Comparison of ENCODE assay signal across 16 cellular contexts in the genomic region with DNA sequence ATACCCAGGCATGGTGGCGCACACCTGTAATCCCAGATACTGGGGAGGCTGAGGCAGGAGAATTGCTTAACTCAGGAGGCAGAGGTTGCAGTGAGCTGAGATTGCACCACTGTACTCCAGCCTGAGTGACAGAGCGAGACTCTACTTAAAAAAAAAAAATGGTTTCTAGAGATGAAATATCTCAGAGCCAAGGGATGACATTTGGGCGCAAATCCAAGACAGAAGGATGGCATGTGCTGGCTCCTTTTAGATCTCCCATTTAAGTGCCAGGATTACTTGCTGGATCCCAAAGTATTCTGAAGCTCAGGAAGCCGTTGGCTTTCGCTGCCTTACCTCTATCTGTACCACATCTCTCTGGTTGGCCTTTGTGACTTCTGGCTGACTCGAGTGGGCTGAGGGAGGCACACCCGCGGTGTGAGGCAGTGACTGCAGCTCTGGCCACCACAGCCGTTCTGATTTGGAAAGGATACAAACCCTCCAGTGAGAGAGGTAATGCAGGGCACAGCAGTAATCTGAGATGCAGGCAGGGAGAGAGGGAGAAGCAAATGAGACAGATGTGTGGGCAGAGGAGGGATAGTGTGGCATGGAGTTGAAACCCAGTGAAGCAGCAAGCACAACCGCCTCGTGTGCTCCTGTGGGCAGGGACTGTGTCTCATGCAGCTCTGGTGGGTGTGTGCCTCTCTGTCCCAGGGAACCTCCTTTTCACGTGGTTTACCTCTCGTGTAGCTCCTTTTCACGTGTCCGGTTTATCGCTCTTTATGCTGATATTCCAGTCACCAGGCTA. TPM values are rescaled to one million over a fixed set of nuclear protein-coding genes. Genes with fewer than 3 reads are reported as not detected.
DNase-seq lines count a peak whose midpoint lies in the region; ATAC-seq and TF ChIP-seq lines count a peak whose summit lies in the region.
"Had no signal": no experiment of that assay in that cellular context is flagged by ENCODE, and none has a peak within 500 bp of the region (broad histone marks: within the 10 kb centered on the region; RNA-seq: fewer than 3 reads in every experiment).

No MANE protein-coding gene starts in this region.

- no peaks in the 10 kb centered on the region for H3K9me3 ChIP-seq in gastrocnemius medialis
- H3K9me3 ChIP-seq: mucosa of descending colon had no signal

- H3K27me3 ChIP-seq in gastrocnemius medialis, result peaks cover 0 to 5% (median 0%) of the 10 kb centered on the region in 3 donors

- intact Hi-C loops in gastrocnemius medialis (cut with DNase I; ENCODE audit: low total_unique reads), result loop anchor here (5.0 kb wide), 1 partner anchor 38 kb away; no protein-coding TSS in a partner anchor

- in situ Hi-C loops in gastrocnemius medialis (cut with MboI; ENCODE audit: low sequenced_read_pairs in 4 of 4), result no loop called here

- ATAC-seq in gastrocnemius medialis, result peak; percentile 80 to 86
- no peak for ATAC-seq in GM21786 (IDR thresholded peaks at IDR 0.05; ENCODE audit: unreplicated experiment)
- ATAC-seq in HG02970 (IDR thresholded peaks at IDR 0.05; ENCODE audit: low FRiP score, unreplicated experiment), result no peak
- no peak for ATAC-seq in GM19035 (IDR thresholded peaks at IDR 0.05; ENCODE audit: unreplicated experiment)
- ATAC-seq: mucosa of descending colon had no signal

- H3K4me1 ChIP-seq in gastrocnemius medialis, result peaks cover 8 to 16% of the 10 kb centered on the region in 2 donors

- peak overlapping the region in 3 of 4 donors; percentile 64 to 74 (median 65) for H3K27ac ChIP-seq in gastrocnemius medialis

- TF ChIP-seq CTCF in gastrocnemius medialis (IDR thresholded peaks at IDR 0.05 in 4 of 5, conservative IDR thresholded peaks at IDR 0.05 in 1 of 5), result no peak

- DNase-seq in NCI-H1092 (lab: John Stamatoyannopoulos, UW) (peak; percentile 38), RPMI7951 (ENCODE audit: low read depth) (peak; percentile 16), iPS-NIHi11 (ENCODE audit: low spot score) (peak; percentile 37), gastrocnemius medialis (peak; percentile 3 to 43), activated gamma-delta T cell treated with Interleukin-2 at 50 U/mL for 16 hours (no peak)
- DNase-seq: activated B cell treated with CpG ODN at 0.5 μM for 24 hours, activated T-cell treated with anti-CD3 and anti-CD28 coated beads for 4 hours, amniotic stem cell, C1 segment of cervical spinal cord, dermis blood vessel endothelial cell, KG1, mucosa of descending colon, OCI-M1 had no signal

- TF ChIP-seq POLR2A in gastrocnemius medialis (IDR thresholded peaks at IDR 0.05), result no peak

- H3K36me3 ChIP-seq in gastrocnemius medialis, result no peaks in the 10 kb centered on the region

- no peak overlapping the region for H3K4me3 ChIP-seq in gastrocnemius medialis
- H3K4me3 ChIP-seq: mucosa of descending colon had no signal

RNA-seq across cellular contexts. Expression of a gene that starts 4.9 kb away (rescaled TPM):
- total RNA-seq in RPMI7951 (2014; rRNA removed; shearing (Covaris generic)), result 0.10 and 0.60 TPM in 2 replicates
- 1 to 10 TPM in 1 of 4 donors, under 1 TPM in 3; 0.20 to 1.9 (median 0.82) TPM for total RNA-seq in gastrocnemius medialis
- total RNA-seq: activated B cell treated with CpG ODN at 0.5 μM for 24 hours, dermis blood vessel endothelial cell had no signal

Comparison
In these comparisons a context has a peak if more than half of its experiments do, and no peak if none do; other contexts are left out.
1. ATAC-seq: peak in gastrocnemius medialis (2 of 2); none in GM21786 (single experiment), HG02970 (single experiment) and GM19035 (single experiment).